9 cellular contexts compared by ENCODE assay signal in genomic region chrX:39445336-39445735, GRCh38.
A peak's percentile ranks its signal among the peaks of the same experiment; 100 is the strongest.
DNase-seq lines count a peak whose midpoint lies in the region; ATAC-seq and TF ChIP-seq lines count a peak whose summit lies in the region.
"Had no signal": no experiment of that assay in that cellular context is flagged by ENCODE, and none has a peak within 500 bp of the region (broad histone marks: within the 10 kb centered on the region; RNA-seq: fewer than 3 reads in every experiment).

No MANE protein-coding gene starts in this region.

- peaks cover 21% of the 10 kb centered on the region for H3K4me1 Mint-ChIP-seq in T-helper 2 cell treated with Interferon-gamma antibody and Interleukin-4, amounts not matched to agents 5 μg/mL and 100 μg/mL, for 36 hours (ENCODE audit: low read depth)

- H3K27me3 Mint-ChIP-seq in T-helper 2 cell treated with Interferon-gamma antibody and Interleukin-4, amounts not matched to agents 5 μg/mL and 100 μg/mL, for 36 hours (ENCODE audit: low read depth), result no peaks in the 10 kb centered on the region

- no peak overlapping the region for H3K4me3 Mint-ChIP-seq in T-helper 2 cell treated with Interferon-gamma antibody and Interleukin-4, amounts not matched to agents 5 μg/mL and 100 μg/mL, for 36 hours
- H3K4me3 Mint-ChIP-seq: nephron had no signal

- no peak overlapping the region for H3K4me3 ChIP-seq in fibroblast of mammary gland (ENCODE audit: control insufficient read depth, low read depth, low read length)

- ATAC-seq in HG03175 (IDR thresholded peaks at IDR 0.05; ENCODE audit: unreplicated experiment) (no peak), GM21423 (IDR thresholded peaks at IDR 0.05; ENCODE audit: unreplicated experiment) (no peak)

- DNase-seq in T-helper 2 cell (peak in 3 of 5 experiments; percentile 13 to 20 (median 19)), fibroblast of mammary gland (ENCODE audit: low read depth) (no peak), NOMO-1 treated with dmso at 0.1 percent for 144 hours (lab: John Stamatoyannopoulos, UW; ENCODE audit: unreplicated experiment) (no peak)
- DNase-seq in T-helper 2 cell treated with Interferon-gamma antibody and Interleukin-4, amounts not matched to agents 5 μg/mL and 100 μg/mL, for 36 hours (ENCODE audit: low spot score), result no peak
- DNase-seq in activated CD4-positive, alpha-beta T cell treated with anti-CD3 and anti-CD28 coated beads for 4 hours, result peak; percentile 40 to 57
- peak; percentile 11 for DNase-seq in stimulated activated naive CD4-positive, alpha-beta T cell treated with Interleukin-2 at 50 U/mL for 16 hours (lab: John Stamatoyannopoulos, UW)

- no peaks in the 10 kb centered on the region for H3K36me3 Mint-ChIP-seq in T-helper 2 cell treated with Interferon-gamma antibody and Interleukin-4, amounts not matched to agents 5 μg/mL and 100 μg/mL, for 36 hours (ENCODE audit: low read depth)

- no peak overlapping the region for H3K27ac Mint-ChIP-seq in T-helper 2 cell treated with Interferon-gamma antibody and Interleukin-4, amounts not matched to agents 5 μg/mL and 100 μg/mL, for 36 hours

- H3K9me3 Mint-ChIP-seq in T-helper 2 cell treated with Interferon-gamma antibody and Interleukin-4, amounts not matched to agents 5 μg/mL and 100 μg/mL, for 36 hours, result peaks cover 4% of the 10 kb centered on the region

- peak; percentile 30 for TF ChIP-seq CTCF in fibroblast of mammary gland (conservative IDR thresholded peaks at IDR 0.05; ENCODE audit: control insufficient read depth, insufficient read depth, low read depth, low read length)

Comparison
In these comparisons a context has a peak if more than half of its experiments do, and no peak if none do; other contexts are left out.
1. DNase-seq: peak in T-helper 2 cell (3 of 5), activated CD4-positive, alpha-beta T cell treated with anti-CD3 and anti-CD28 coated beads for 4 hours (2 of 2) and stimulated activated naive CD4-positive, alpha-beta T cell treated with Interleukin-2 at 50 U/mL for 16 hours (single experiment); none in T-helper 2 cell treated with Interferon-gamma antibody and Interleukin-4, amounts not matched to agents 5 μg/mL and 100 μg/mL, for 36 hours (single experiment), fibroblast of mammary gland (single experiment) and NOMO-1 treated with dmso at 0.1 percent for 144 hours (single experiment).